ENCODE assay signal across 8 cellular contexts in genomic region chr12:53625946-53626701, GRCh38. TPM values are rescaled to one million over a fixed set of nuclear protein-coding genes. Genes with fewer than 3 reads are reported as not detected.
DNase-seq lines count a peak whose midpoint lies in the region; ATAC-seq, FAIRE-seq and TF ChIP-seq lines count a peak whose summit lies in the region.

ATF7 (minus strand) TSS chr12:53626382; CDS start chr12:53601000, 25,382 bp downstream.

- H3K79me1 ChIP-seq in trophoblast cell (ENCODE audit: low read length), result peaks cover 2% of the 10 kb centered on the region

- intact Hi-C loops in cardiac septum (cut with DNase I) (loop anchor here (1.0 to 5.0 kb wide), 3 partner anchors 33 to 84 kb away; partner anchors contain the start of gene ATP5MC2), transverse colon (cut with DNase I; ENCODE audit: low total_unique reads) (loop anchor here (10.0 kb wide), 2 partner anchors 49 to 81 kb away; partner anchors contain the start of gene ATP5MC2)

- H3K18ac ChIP-seq in trophoblast cell (ENCODE audit: low read length), result peak within 1 kb of the TSS; percentile 17

- H2AK5ac ChIP-seq in trophoblast cell (ENCODE audit: low read length), result peak within 1 kb of the TSS; percentile 73

- DNase-seq in GM12891 (ENCODE audit: insufficient read length, low spot score), result peak; percentile 79
- DNase-seq in NCI-H1436 treated with DMSO at 0.1 percent for 48 hours (lab: John Stamatoyannopoulos, UW), result peak; percentile 84
- DNase-seq in T-cell, result peak; percentile 91 to 100 (median 96)
- DNase-seq in cardiac septum (ENCODE audit: low spot score), result peak; percentile 99
- DNase-seq in trophoblast cell, result peak; percentile 96 to 99
- DNase-seq in transverse colon, result peak; percentile 99

- no peaks in the 10 kb centered on the region for H3K27me3 ChIP-seq in trophoblast cell (ENCODE audit: insufficient read depth, low read length)
- no peaks in the 10 kb centered on the region for H3K27me3 ChIP-seq in transverse colon

- TF ChIP-seq EP300 in transverse colon (IDR thresholded peaks at IDR 0.05; ENCODE audit: low read depth), result no peak

- H3K27me3 Mint-ChIP-seq in T-cell, result no peaks in the 10 kb centered on the region

- peaks cover 41 to 51% (median 50%) of the 10 kb centered on the region in 3 donors for H3K4me1 Mint-ChIP-seq in T-cell

- H3K14ac ChIP-seq in trophoblast cell (ENCODE audit: low read length), result peak within 1 kb of the TSS; percentile 73

- peak; percentile 90 for FAIRE-seq in GM12891 (lab: Jason Lieb, UNC)

- H3K4ac ChIP-seq in trophoblast cell (ENCODE audit: low read depth, low read length), result peak within 1 kb of the TSS; percentile 91

- H3K9me3 ChIP-seq in trophoblast cell (ENCODE audit: insufficient read depth, low read depth, low read length) (no peaks in the 10 kb centered on the region), transverse colon (no peaks in the 10 kb centered on the region)

- H3K4me2 ChIP-seq in trophoblast cell (ENCODE audit: low read length), result peak within 1 kb of the TSS; percentile 66

- peak within 1 kb of the TSS; percentile 13 for H2AFZ ChIP-seq in trophoblast cell (ENCODE audit: insufficient read depth, low read length, poor library complexity)

- H4K8ac ChIP-seq in trophoblast cell (ENCODE audit: low read depth, low read length), result peak within 1 kb of the TSS; percentile 55

- H3K4me3 ChIP-seq in trophoblast cell (ENCODE audit: low read depth, low read length) (peak within 1 kb of the TSS; percentile 84), transverse colon (peak within 1 kb of the TSS; percentile 60 to 71 (median 67))

- H3K9ac ChIP-seq in trophoblast cell (ENCODE audit: low read length), result peak within 1 kb of the TSS; percentile 99

- no peaks in the 10 kb centered on the region for H3K36me3 ChIP-seq in trophoblast cell (ENCODE audit: control insufficient read depth in 1 of 2, insufficient read depth in 2 of 2, low read length in 2 of 2)
- no peaks in the 10 kb centered on the region for H3K36me3 ChIP-seq in transverse colon

- H3K36me3 Mint-ChIP-seq in T-cell, result no peaks in the 10 kb centered on the region

- peaks cover 2 to 8% of the 10 kb centered on the region in 2 experiments for H3K4me1 ChIP-seq in trophoblast cell (ENCODE audit: control insufficient read depth in 1 of 2, insufficient read depth in 2 of 2, low read length in 2 of 2)
- peaks cover 3 to 49% (median 38%) of the 10 kb centered on the region in 4 donors for H3K4me1 ChIP-seq in transverse colon

- WGBS in adipose tissue, 3 donors, result 0 to 1% (median 1%) methylated on average over 48 of the region's 48 CpGs
- no CpG with 5 or more reads among the region's 48 CpGs for WGBS in trophoblast cell (ENCODE audit: extremely low coverage, insufficient coverage, insufficient read length)
- WGBS in transverse colon (ENCODE audit: low coverage in 1 of 2), 2 donors, result 1 to 2% methylated on average over 7 to 48 of the region's 48 CpGs

- H3K27ac ChIP-seq in adipose tissue (ENCODE audit: low read depth, low read length) (peak within 1 kb of the TSS; percentile 21), trophoblast cell (ENCODE audit: low read depth, low read length) (peak within 1 kb of the TSS; percentile 56), transverse colon (peak within 1 kb of the TSS; percentile 86 to 93 (median 89))

- H2BK120ac ChIP-seq in trophoblast cell (ENCODE audit: insufficient read depth, low read length, poor library complexity), result peak within 1 kb of the TSS; percentile 19

- H3K79me2 ChIP-seq in trophoblast cell (ENCODE audit: control insufficient read depth, insufficient read depth, low read length, poor library complexity), result peaks cover 5% of the 10 kb centered on the region

- no peaks in the 10 kb centered on the region for H3K9me3 Mint-ChIP-seq in T-cell

- peak within 1 kb of the TSS; percentile 83 for H4K12ac ChIP-seq in trophoblast cell (ENCODE audit: low read depth, low read length)

- in situ Hi-C loops in transverse colon (cut with MboI; ENCODE audit: low pct_ligation_motif_present in 1 of 4, low pct_unique_long_range_greater_than_20kb in 1 of 4, low sequenced_read_pairs in 3 of 4), result loop anchor here in 1 of 4 donors (10.0 kb wide), 1 partner anchor 49 kb away; the partner anchor contains the start of gene ATP5MC2

- H3K23ac ChIP-seq in trophoblast cell (ENCODE audit: low read length), result no peak within 1 kb of the TSS

- H2BK5ac ChIP-seq in trophoblast cell (ENCODE audit: low read depth, low read length, poor library complexity), result peak within 1 kb of the TSS; percentile 65

- H4K91ac ChIP-seq in trophoblast cell (ENCODE audit: low read depth, low read length), result peak within 1 kb of the TSS; percentile 46

- peak within 1 kb of the TSS; percentile 95 to 99 for H3K27ac Mint-ChIP-seq in T-cell

- peak; percentile 95 for ATAC-seq in HG02840 (IDR thresholded peaks at IDR 0.05; ENCODE audit: low FRiP score, unreplicated experiment)
- peak; percentile 94 to 96 (median 96) for ATAC-seq in T-cell (replicated peaks in 1 of 4)

- CTCF ChIA-PET in T-cell (lab: Charles Lee), result interaction anchor here (0.5 to 1.0 kb wide), 3 partner anchors 35 to 305 kb away, joined by 4 to 6 read pairs (median 4); partner anchors contain the start of genes AAAS (in 1 of the 2) and ATP5MC2 (in 1 of the 2)

- TF ChIP-seq CTCF in transverse colon (IDR thresholded peaks at IDR 0.05), result no peak

- TF ChIP-seq POLR2A in GM12891 (IDR thresholded peaks at IDR 0.05; ENCODE audit: low read depth, low read length) (peak; percentile 30; the same call in 1 of the 2 replicates), transverse colon (IDR thresholded peaks at IDR 0.05) (peak; percentile 60)

- H3K4me3 Mint-ChIP-seq in T-cell, result peak within 1 kb of the TSS; percentile 92 to 98 (median 96)

- POLR2A ChIA-PET in T-cell (lab: Charles Lee), result interaction anchor here in 1 of 2 donors (1.1 kb wide), 1 partner anchor 9 kb away, joined by 4 read pairs; no protein-coding TSS in a partner anchor

- H2BK12ac ChIP-seq in trophoblast cell (ENCODE audit: low read length), result no peak within 1 kb of the TSS

TF ChIP-seq in GM12891, 5 proteins besides CTCF, POLR2A, EP300 and RAD21:
- no peak for TF ChIP-seq PAX5 (IDR thresholded peaks at IDR 0.05; ENCODE audit: insufficient read depth, low read length, severe bottlenecking)
- TF ChIP-seq SPI1 (IDR thresholded peaks at IDR 0.05; ENCODE audit: low read depth, low read length), result 0 out of 2 replicates have a peak, but pooled peaks have one; percentile 5
- peak; percentile 68 for TF ChIP-seq POLR2AphosphoS5 (IDR thresholded peaks at IDR 0.05; ENCODE audit: low read depth, low read length)
- no peak for TF ChIP-seq TAF1 (IDR thresholded peaks at IDR 0.05; ENCODE audit: low read depth, low read length)
- TF ChIP-seq POU2F2 (IDR thresholded peaks at IDR 0.05; ENCODE audit: low read depth, low read length), result no peak
TF ChIP-seq in GM12891: peak in this region for 2.

RNA-seq across cellular contexts. Expression of gene ATF7, which starts in this region (rescaled TPM):
- 12.5 TPM for polyA plus RNA-seq in GM12891 (2012; ENCODE audit: low read depth, missing spikeins)
- total RNA-seq in T-cell (10 to 100 TPM; 18.9 to 29.6 (median 27.1) TPM), cardiac septum (33.5 TPM), transverse colon (10 to 100 TPM; 14.2 to 29.7 (median 26.8) TPM)
- polyA plus RNA-seq in adipose tissue, result 10 to 100 TPM in 2 of 3 donors, 1 to 10 TPM in 1; 9.5 to 35.0 (median 25.7) TPM
- polyA plus RNA-seq in trophoblast cell (2013), result 15.4 and 15.8 TPM in 2 replicates

Comparison
In these comparisons a context has a peak if more than half of its experiments do, and no peak if none do; other contexts are left out.
1. Peak in every context shown above with its lines: DNase-seq, ATAC-seq, H3K4me3 ChIP-seq and H3K27ac ChIP-seq.
2. H3K27ac ChIP-seq: peak in every context shown above with its lines; median percentile 89 in transverse colon; 56 in trophoblast cell; 21 in adipose tissue.